In genomic region chr2:58032016-58032750, GRCh38 we compare ENCODE assay signal across 11 cellular contexts.
DNase-seq lines count a peak whose midpoint lies in the region; ATAC-seq and TF ChIP-seq lines count a peak whose summit lies in the region.
"Had no signal": no experiment of that assay in that cellular context is flagged by ENCODE, and none has a peak within 500 bp of the region (broad histone marks: within the 10 kb centered on the region; RNA-seq: fewer than 3 reads in every experiment).

No MANE protein-coding gene starts in this region.

- DNase-seq in fibroblast of mammary gland (ENCODE audit: low read depth) (peak; percentile 21), iPS-NIHi11 (ENCODE audit: low spot score) (no peak), NCI-H2171 (lab: John Stamatoyannopoulos, UW) (no peak), GM03348 (ENCODE audit: low spot score) (no peak)
- DNase-seq: GF-D8 had no signal

- TF ChIP-seq CTCF in fibroblast of mammary gland (conservative IDR thresholded peaks at IDR 0.05; ENCODE audit: control insufficient read depth, insufficient read depth, low read depth, low read length), result no peak

- ATAC-seq in GM18907 (IDR thresholded peaks at IDR 0.05; ENCODE audit: unreplicated experiment), result peak; percentile 81
- peak; percentile 70 for ATAC-seq in HG02588 (IDR thresholded peaks at IDR 0.05; ENCODE audit: unreplicated experiment)
- ATAC-seq in HG03571 (IDR thresholded peaks at IDR 0.05; ENCODE audit: unreplicated experiment), result peak; percentile 60
- no peak for ATAC-seq in GM18520 (IDR thresholded peaks at IDR 0.05; ENCODE audit: unreplicated experiment)
- ATAC-seq: naive thymus-derived CD8-positive, alpha-beta T cell had no signal

- no peak overlapping the region for H3K4me3 ChIP-seq in fibroblast of mammary gland (ENCODE audit: control insufficient read depth, low read depth, low read length)
- H3K4me3 ChIP-seq: SK-N-MC had no signal
